Comparison of ENCODE assay signal across 3 cellular contexts in genomic region chr1:16759650-16760455, GRCh38. TPM values are rescaled to one million over a fixed set of nuclear protein-coding genes. Genes with fewer than 3 reads are reported as not detected.
"Had no signal": no experiment of that assay in that cellular context is flagged by ENCODE, and none has a peak within 500 bp of the region (broad histone marks: within the 10 kb centered on the region; RNA-seq: fewer than 3 reads in every experiment).

No MANE protein-coding gene starts in this region.

RNA-seq across cellular contexts. Expression of gene RNU1-4, which starts 19.5 kb away (rescaled TPM):
- total RNA-seq: myocyte had no signal
- polyA plus RNA-seq: stomach, urinary bladder had no signal
